In the genomic region with DNA sequence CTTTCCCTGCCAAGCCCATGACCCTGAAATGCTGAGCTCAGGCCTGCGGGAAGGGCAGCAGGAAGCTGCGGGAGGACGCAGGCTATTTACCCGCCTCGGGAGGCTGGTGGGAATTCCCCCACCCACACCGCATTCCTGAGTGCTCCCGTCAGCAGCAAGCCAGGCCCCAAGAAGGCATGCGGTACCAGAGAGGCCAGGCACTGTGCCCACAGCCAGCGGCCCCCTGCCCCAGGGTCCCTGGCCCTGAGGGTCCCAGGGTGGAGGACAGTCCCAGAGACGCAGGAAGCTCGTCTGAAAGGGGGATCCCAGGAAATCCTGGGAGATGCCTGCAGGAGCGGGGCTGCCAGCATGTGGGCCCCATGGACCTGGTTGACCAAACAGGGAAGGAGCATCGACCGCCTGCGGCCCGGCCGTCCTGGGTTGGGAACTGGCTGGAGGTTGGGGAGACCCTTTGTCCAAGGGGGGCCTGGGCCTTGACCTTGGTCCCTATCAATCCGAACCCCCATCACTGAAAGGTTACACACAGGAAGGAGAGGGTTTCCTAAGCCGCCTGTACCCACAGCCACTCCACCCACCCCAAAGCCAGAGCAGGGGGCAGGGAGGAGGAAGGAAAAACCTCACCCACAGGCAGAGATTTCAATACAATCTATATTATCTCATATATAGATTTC, we compare ENCODE assay signal across 1 cellular context.
A peak's percentile ranks its signal among the peaks of the same experiment; 100 is the strongest.
TF ChIP-seq lines count a peak whose summit lies in the region.

No MANE protein-coding gene starts in this region.

TF ChIP-seq in HepG2, 621 proteins besides CTCF, POLR2A, EP300 and RAD21 (continued from another document and continues in another):
- TF ChIP-seq ZNF318 (CRISPR knock-in tag; IDR thresholded peaks at IDR 0.05) (no peak), POLR2AphosphoS2 (IDR thresholded peaks at IDR 0.05; ENCODE audit: low read depth, low read length) (no peak; the same call in 1 of the 2 replicates), NFE2L2 (IDR thresholded peaks at IDR 0.05; ENCODE audit: low read length) (no peak), ZNF501 (CRISPR knock-in tag; IDR thresholded peaks at IDR 0.05) (peak; percentile 70), GPN1 (CRISPR knock-in tag; IDR thresholded peaks at IDR 0.05; ENCODE audit: borderline replicate concordance) (no peak), ZNF230 (CRISPR knock-in tag; IDR thresholded peaks at IDR 0.05) (no peak), AGO1 (IDR thresholded peaks at IDR 0.05; ENCODE audit: low read depth, low read length, poor library complexity, severe bottlenecking) (peak; percentile 84), PRDM15 (CRISPR knock-in tag; IDR thresholded peaks at IDR 0.05) (0 out of 2 replicates have a peak, but pooled peaks have one; percentile 61), PHF21A (CRISPR knock-in tag; IDR thresholded peaks at IDR 0.05) (no peak), PHB2 (IDR thresholded peaks at IDR 0.05; ENCODE audit: partially characterized antibody) (no peak), ZNF570 (CRISPR knock-in tag; IDR thresholded peaks at IDR 0.05; ENCODE audit: borderline replicate concordance) (no peak), ZNF180 (CRISPR knock-in tag; IDR thresholded peaks at IDR 0.05; ENCODE audit: borderline replicate concordance, low read depth) (no peak), ZMAT3 (CRISPR knock-in tag; conservative IDR thresholded peaks at IDR 0.05) (peak; percentile 84), HBP1 (CRISPR knock-in tag; IDR thresholded peaks at IDR 0.05; ENCODE audit: low read depth) (no peak), RFX3 (CRISPR knock-in tag; IDR thresholded peaks at IDR 0.05) (no peak), HOXA5 (CRISPR knock-in tag; IDR thresholded peaks at IDR 0.05) (0 out of 2 replicates have a peak, but pooled peaks have one; percentile 55), CENPT (CRISPR knock-in tag; IDR thresholded peaks at IDR 0.05; ENCODE audit: low read depth) (no peak), ZBTB7A (CRISPR knock-in tag; IDR thresholded peaks at IDR 0.05) (0 out of 2 replicates have a peak, but pooled peaks have one; percentile 60), ZNF232 (CRISPR knock-in tag; IDR thresholded peaks at IDR 0.05; ENCODE audit: borderline replicate concordance) (peak; percentile 84; the same call in 1 of the 2 replicates), RBM22 (optimal IDR thresholded peaks at IDR 0.05; ENCODE audit: low read length) (no peak), ZNF235 (CRISPR knock-in tag; IDR thresholded peaks at IDR 0.05; ENCODE audit: borderline replicate concordance) (peak; percentile 82; the same call in 1 of the 2 replicates), ZNF605 (CRISPR knock-in tag; IDR thresholded peaks at IDR 0.05) (peak; percentile 78), ARNT2 (CRISPR knock-in tag; IDR thresholded peaks at IDR 0.05; ENCODE audit: low read depth) (0 out of 2 replicates have a peak, but pooled peaks have one; percentile 46), SRY (CRISPR knock-in tag; IDR thresholded peaks at IDR 0.05) (no peak; the same call in 1 of the 2 replicates), ZNF432 (CRISPR knock-in tag; IDR thresholded peaks at IDR 0.05; ENCODE audit: borderline replicate concordance) (no peak), SP140L (CRISPR knock-in tag; IDR thresholded peaks at IDR 0.05; ENCODE audit: borderline replicate concordance) (no peak), TCF7 (IDR thresholded peaks at IDR 0.05; ENCODE audit: low read depth) (no peak), MYNN (CRISPR knock-in tag; IDR thresholded peaks at IDR 0.05; ENCODE audit: low read depth) (no peak), ZNF720 (CRISPR knock-in tag; IDR thresholded peaks at IDR 0.05) (no peak), E2F2 (CRISPR knock-in tag; IDR thresholded peaks at IDR 0.05; ENCODE audit: borderline replicate concordance) (0 out of 2 replicates have a peak, but pooled peaks have one; percentile 58), SIX4 (CRISPR knock-in tag; IDR thresholded peaks at IDR 0.05) (no peak), ZNF382 (CRISPR knock-in tag; IDR thresholded peaks at IDR 0.05; ENCODE audit: borderline replicate concordance) (no peak), ZNF335 (CRISPR knock-in tag; IDR thresholded peaks at IDR 0.05) (no peak), KAT2B (IDR thresholded peaks at IDR 0.05; ENCODE audit: borderline replicate concordance, low read depth, low read length) (no peak), RORA (CRISPR knock-in tag; IDR thresholded peaks at IDR 0.05) (no peak), ZNF24 (IDR thresholded peaks at IDR 0.05) (no peak), ZNF33A (CRISPR knock-in tag; IDR thresholded peaks at IDR 0.05; ENCODE audit: borderline replicate concordance) (0 out of 2 replicates have a peak, but pooled peaks have one; percentile 63), ISL2 (CRISPR knock-in tag; IDR thresholded peaks at IDR 0.05) (no peak; the same call in 1 of the 2 replicates), SYNCRIP (IDR thresholded peaks at IDR 0.05; ENCODE audit: insufficient read depth, low read depth, low read length) (no peak)
- TF ChIP-seq, protein P1, sequence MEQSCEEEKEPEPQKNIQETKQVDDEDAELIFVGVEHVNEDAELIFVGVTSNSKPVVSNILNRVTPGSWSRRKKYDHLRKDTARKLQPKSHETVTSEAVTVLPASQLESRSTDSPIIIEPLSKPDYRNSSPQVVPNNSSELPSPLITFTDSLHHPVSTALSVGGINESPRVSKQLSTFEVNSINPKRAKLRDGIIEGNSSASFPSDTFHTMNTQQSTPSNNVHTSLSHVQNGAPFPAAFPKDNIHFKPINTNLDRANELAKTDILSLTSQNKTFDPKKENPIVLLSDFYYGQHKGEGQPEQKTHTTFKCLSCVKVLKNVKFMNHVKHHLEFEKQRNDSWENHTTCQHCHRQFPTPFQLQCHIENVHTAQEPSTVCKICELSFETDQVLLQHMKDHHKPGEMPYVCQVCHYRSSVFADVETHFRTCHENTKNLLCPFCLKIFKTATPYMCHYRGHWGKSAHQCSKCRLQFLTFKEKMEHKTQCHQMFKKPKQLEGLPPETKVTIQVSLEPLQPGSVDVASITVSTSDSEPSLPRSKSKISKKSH (CRISPR knock-in tag; IDR thresholded peaks at IDR 0.05; ENCODE audit: borderline replicate concordance): no peak; the same call in 1 of the 2 replicates
- TF ChIP-seq, protein P2, sequence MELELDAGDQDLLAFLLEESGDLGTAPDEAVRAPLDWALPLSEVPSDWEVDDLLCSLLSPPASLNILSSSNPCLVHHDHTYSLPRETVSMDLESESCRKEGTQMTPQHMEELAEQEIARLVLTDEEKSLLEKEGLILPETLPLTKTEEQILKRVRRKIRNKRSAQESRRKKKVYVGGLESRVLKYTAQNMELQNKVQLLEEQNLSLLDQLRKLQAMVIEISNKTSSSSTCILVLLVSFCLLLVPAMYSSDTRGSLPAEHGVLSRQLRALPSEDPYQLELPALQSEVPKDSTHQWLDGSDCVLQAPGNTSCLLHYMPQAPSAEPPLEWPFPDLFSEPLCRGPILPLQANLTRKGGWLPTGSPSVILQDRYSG (CRISPR knock-in tag; IDR thresholded peaks at IDR 0.05): no peak
- TF ChIP-seq, protein P3, sequence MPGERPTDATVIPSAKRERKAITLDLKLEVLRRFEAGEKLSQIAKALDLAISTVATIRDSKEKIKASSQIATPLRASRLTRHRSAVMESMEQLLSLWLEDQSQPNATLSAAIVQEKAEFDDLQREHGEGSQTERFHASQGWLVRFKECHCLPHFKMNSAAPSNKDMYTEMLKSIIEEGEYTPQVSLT (CRISPR knock-in tag; IDR thresholded peaks at IDR 0.05; ENCODE audit: borderline replicate concordance, low read depth): no peak
